ENCODE assay signal across 11 cellular contexts in genomic region chr6:34674268-34674639, GRCh38. TPM values are rescaled to one million over a fixed set of nuclear protein-coding genes. Genes with fewer than 3 reads are reported as not detected.
DNase-seq lines count a peak whose midpoint lies in the region; ATAC-seq and TF ChIP-seq lines count a peak whose summit lies in the region.
"Had no signal": no experiment of that assay in that cellular context is flagged by ENCODE, and none has a peak within 500 bp of the region (broad histone marks: within the 10 kb centered on the region; RNA-seq: fewer than 3 reads in every experiment).

No MANE protein-coding gene starts in this region.

- H3K79me2 ChIP-seq in MM.1S (ENCODE audit: low read length) (peaks cover 86% of the 10 kb centered on the region), PC-3 (ENCODE audit: low read length) (peaks cover 96% of the 10 kb centered on the region)

- H3K9ac ChIP-seq in MM.1S (ENCODE audit: low read length): peak overlapping the region; percentile 42; the same call in 1 of the 2 replicates
- no peak overlapping the region for H3K9ac ChIP-seq in PC-3 (ENCODE audit: low read length)

- H3K4me2 ChIP-seq in MM.1S (ENCODE audit: low read depth, low read length) (peak overlapping the region; percentile 74), PC-3 (ENCODE audit: low read length) (no peak overlapping the region)

- CTCF ChIA-PET in Caco-2 (lab: Charles Lee) (interaction anchor here (0.6 kb wide), 1 partner anchor 22 kb away, joined by 3 read pairs; no protein-coding TSS in a partner anchor), PC-3 (lab: Charles Lee) (no interaction called here)

- no peak for TF ChIP-seq CTCF in Caco-2 (IDR thresholded peaks at IDR 0.05; ENCODE audit: insufficient read depth in 1 of 2, low read depth in 1 of 2, low read length in 1 of 2, severe bottlenecking in 1 of 2, unreplicated experiment in 1 of 2)
- TF ChIP-seq CTCF in MM.1S (IDR thresholded peaks at IDR 0.05; ENCODE audit: low read length): no peak
- no peak for TF ChIP-seq CTCF in PC-3 (conservative IDR thresholded peaks at IDR 0.05; ENCODE audit: low read depth, low read length)

- POLR2A ChIA-PET in Caco-2 (lab: Charles Lee): interaction anchor here (0.6 to 1.5 kb wide), 2 partner anchors 17 kb away, joined by 5 to 6 read pairs; no protein-coding TSS in a partner anchor
- POLR2A ChIA-PET in naive thymus-derived CD8-positive, alpha-beta T cell (lab: Charles Lee): interaction anchor here (0.7 to 4.0 kb wide), 6 partner anchors 12 to 822 kb away, joined by 3 to 34 read pairs (median 8); partner anchors contain the start of genes ILRUN, SNRPC and TAF11
- POLR2A ChIA-PET in PC-3 (lab: Charles Lee; ENCODE audit: unreplicated experiment): interaction anchor here (0.6 kb wide), 1 partner anchor 47 kb away, joined by 5 read pairs; no protein-coding TSS in a partner anchor

- BruUV-seq in Caco-2 (replicated peaks; lab: Mats Ljungman, UMichigan) (no TSS peak), PC-3 (replicated peaks; lab: Mats Ljungman, UMichigan) (no TSS peak)

- no peak for ATAC-seq in activated naive CD8-positive, alpha-beta T cell treated with anti-CD3 and anti-CD28 coated beads, Interleukin-2, amount 50 U/mL, for 24 hours
- ATAC-seq in naive thymus-derived CD8-positive, alpha-beta T cell: no peak
- no peak for ATAC-seq in PC-3
- ATAC-seq in GM21529 (IDR thresholded peaks at IDR 0.05; ENCODE audit: unreplicated experiment): no peak

- peaks cover 5% of the 10 kb centered on the region for H3K36me3 Mint-ChIP-seq in Caco-2 (ENCODE audit: insufficient read depth, unreplicated experiment)
- H3K36me3 Mint-ChIP-seq in activated naive CD8-positive, alpha-beta T cell treated with anti-CD3 and anti-CD28 coated beads, Interleukin-2, amount 50 U/mL, for 24 hours (ENCODE audit: low read depth): peaks cover 5% of the 10 kb centered on the region
- H3K36me3 Mint-ChIP-seq in naive thymus-derived CD8-positive, alpha-beta T cell: peaks cover 0 to 6% (median 2%) of the 10 kb centered on the region in 3 donors

- H3K9me3 ChIP-seq in Caco-2 (no peaks in the 10 kb centered on the region), MM.1S (replicated peaks; ENCODE audit: insufficient read depth, low read length) (no peaks in the 10 kb centered on the region), PC-3 (ENCODE audit: low read length) (no peaks in the 10 kb centered on the region)

- no peak overlapping the region for H3K4me3 ChIP-seq in Caco-2 (ENCODE audit: low read depth, low read length)
- no peak overlapping the region for H3K4me3 ChIP-seq in MM.1S (ENCODE audit: low read length)
- no peak overlapping the region for H3K4me3 ChIP-seq in PC-3 (ENCODE audit: low read length)
- H3K4me3 ChIP-seq: cardiac muscle cell had no signal

- no peaks in the 10 kb centered on the region for H3K27me3 Mint-ChIP-seq in Caco-2 (ENCODE audit: insufficient read depth, unreplicated experiment)
- no peaks in the 10 kb centered on the region for H3K27me3 Mint-ChIP-seq in activated naive CD8-positive, alpha-beta T cell treated with anti-CD3 and anti-CD28 coated beads, Interleukin-2, amount 50 U/mL, for 24 hours
- no peaks in the 10 kb centered on the region for H3K27me3 Mint-ChIP-seq in naive thymus-derived CD8-positive, alpha-beta T cell

- H3K9me2 ChIP-seq in MM.1S (replicated peaks; ENCODE audit: insufficient read depth, low read length) (no peaks in the 10 kb centered on the region), PC-3 (replicated peaks; ENCODE audit: low read length) (no peaks in the 10 kb centered on the region)

- H3K27ac Mint-ChIP-seq in Caco-2 (ENCODE audit: unreplicated experiment): peak overlapping the region; percentile 92
- H3K27ac Mint-ChIP-seq in activated naive CD8-positive, alpha-beta T cell treated with anti-CD3 and anti-CD28 coated beads, Interleukin-2, amount 50 U/mL, for 24 hours: peak overlapping the region; percentile 83
- H3K27ac Mint-ChIP-seq in naive thymus-derived CD8-positive, alpha-beta T cell: peak overlapping the region; percentile 92 to 98 (median 97)

- H3K27ac ChIP-seq in MM.1S (ENCODE audit: low read length): peak overlapping the region; percentile 92
- H3K27ac ChIP-seq in PC-3 (ENCODE audit: low read length): no peak overlapping the region
- H3K27ac ChIP-seq: cardiac muscle cell had no signal

- H4K20me1 ChIP-seq in MM.1S (ENCODE audit: insufficient read depth, low read length) (no peaks in the 10 kb centered on the region), PC-3 (ENCODE audit: low read length) (no peaks in the 10 kb centered on the region)

- intact Hi-C loops in Caco-2 (cut with micrococcal nuclease; ENCODE audit: unreplicated experiment): loop anchor here (1.0 to 5.0 kb wide), 3 partner anchors 17 to 73 kb away; no protein-coding TSS in a partner anchor
- intact Hi-C loops in PC-3 (cut with micrococcal nuclease): no loop called here

- H2AFZ ChIP-seq in MM.1S (ENCODE audit: low read length): no peak overlapping the region
- no peak overlapping the region for H2AFZ ChIP-seq in PC-3 (ENCODE audit: low read length)

- no peaks in the 10 kb centered on the region for H3K9me3 Mint-ChIP-seq in Caco-2 (ENCODE audit: unreplicated experiment)
- no peaks in the 10 kb centered on the region for H3K9me3 Mint-ChIP-seq in activated naive CD8-positive, alpha-beta T cell treated with anti-CD3 and anti-CD28 coated beads, Interleukin-2, amount 50 U/mL, for 24 hours
- no peaks in the 10 kb centered on the region for H3K9me3 Mint-ChIP-seq in naive thymus-derived CD8-positive, alpha-beta T cell

- H3K36me3 ChIP-seq in Caco-2 (ENCODE audit: control insufficient read depth, insufficient read depth, low read length): no peaks in the 10 kb centered on the region
- no peaks in the 10 kb centered on the region for H3K36me3 ChIP-seq in MM.1S (replicated peaks; ENCODE audit: insufficient read depth, low read length)
- H3K36me3 ChIP-seq in PC-3 (ENCODE audit: low read depth, low read length): no peaks in the 10 kb centered on the region; the same call in 1 of the 2 replicates
- H3K36me3 ChIP-seq: cardiac muscle cell had no signal

- DNase-seq in Caco-2 (peak in 1 of 2 experiments; percentile 53), MM.1S (no peak), NOMO-1 (lab: John Stamatoyannopoulos, UW; ENCODE audit: unreplicated experiment in 2 of 2) (no peak), T1000 (lab: John Stamatoyannopoulos, UW) (no peak), PC-3 (no peak)
- no peak for DNase-seq in activated naive CD8-positive, alpha-beta T cell treated with anti-CD3 and anti-CD28 coated beads, Interleukin-2, amount 50 U/mL, for 24 hours
- DNase-seq in naive thymus-derived CD8-positive, alpha-beta T cell: no peak
- DNase-seq: COR-L47, mesendoderm had no signal

- no peaks in the 10 kb centered on the region for H3K27me3 ChIP-seq in Caco-2 (replicated peaks; ENCODE audit: control insufficient read depth, insufficient read depth, low read length)
- no peaks in the 10 kb centered on the region for H3K27me3 ChIP-seq in MM.1S (replicated peaks; ENCODE audit: insufficient read depth, low read length)
- H3K27me3 ChIP-seq in PC-3 (ENCODE audit: low read length): no peaks in the 10 kb centered on the region
- H3K27me3 ChIP-seq: cardiac muscle cell had no signal

- peaks cover 29% of the 10 kb centered on the region for H3K4me1 Mint-ChIP-seq in Caco-2 (ENCODE audit: low read depth, unreplicated experiment)
- peaks cover 68% of the 10 kb centered on the region for H3K4me1 Mint-ChIP-seq in activated naive CD8-positive, alpha-beta T cell treated with anti-CD3 and anti-CD28 coated beads, Interleukin-2, amount 50 U/mL, for 24 hours
- peaks cover 37 to 73% (median 61%) of the 10 kb centered on the region in 4 donors for H3K4me1 Mint-ChIP-seq in naive thymus-derived CD8-positive, alpha-beta T cell

- H3F3A ChIP-seq in MM.1S (ENCODE audit: insufficient read depth, low read length) (peaks cover 33% of the 10 kb centered on the region), PC-3 (ENCODE audit: low read length, unreplicated experiment) (no peaks in the 10 kb centered on the region)

- peaks cover 64% of the 10 kb centered on the region for H3K4me1 ChIP-seq in Caco-2
- H3K4me1 ChIP-seq in MM.1S (ENCODE audit: low read length): peaks cover 42% of the 10 kb centered on the region
- peaks cover 9% of the 10 kb centered on the region; the same call in 1 of the 2 replicates for H3K4me1 ChIP-seq in PC-3 (ENCODE audit: insufficient read depth, low read length)

- H3K4me3 Mint-ChIP-seq in Caco-2 (ENCODE audit: unreplicated experiment): peak overlapping the region; percentile 25
- H3K4me3 Mint-ChIP-seq in activated naive CD8-positive, alpha-beta T cell treated with anti-CD3 and anti-CD28 coated beads, Interleukin-2, amount 50 U/mL, for 24 hours: peak overlapping the region; percentile 30
- H3K4me3 Mint-ChIP-seq in naive thymus-derived CD8-positive, alpha-beta T cell: peak overlapping the region; percentile 14 to 89 (median 70)

RNA-seq across cellular contexts. Expression of gene ILRUN, which starts 22.3 kb away (rescaled TPM):
- 92.1 and 95.9 TPM in 2 replicates for total RNA-seq in Caco-2 (2022)
- total RNA-seq in naive thymus-derived CD8-positive, alpha-beta T cell: 10 to 100 TPM; 60.7 to 61.8 TPM
- 10 to 100 TPM; 10.5 to 14.5 (median 11.7) TPM for polyA plus RNA-seq in naive thymus-derived CD8-positive, alpha-beta T cell
- 54.8 and 59.5 TPM in 2 replicates for total RNA-seq in PC-3 (2014; rRNA removed)
